33 cellular contexts compared by ENCODE assay signal in genomic region chr7:124965553-124965952, GRCh38.
"Had no signal": no experiment of that assay in that cellular context is flagged by ENCODE, and none has a peak within 500 bp of the region (broad histone marks: within the 10 kb centered on the region; RNA-seq: fewer than 3 reads in every experiment).

No MANE protein-coding gene starts in this region.

- FAIRE-seq: bronchial epithelial cell, TTC549 had no signal

- H3K27ac ChIP-seq: adrenal gland, ascending aorta, cardiac muscle cell, VCaP had no signal

- H3K27me3 ChIP-seq: adrenal gland, ascending aorta, cardiac muscle cell had no signal

- H3K9me3 ChIP-seq: adrenal gland, ascending aorta had no signal

- H3K36me3 ChIP-seq: adrenal gland, ascending aorta, cardiac muscle cell had no signal

- DNase-seq: activated B cell treated with CpG ODN at 0.5 μM for 24 hours; activated CD4-positive, alpha-beta memory T cell treated with anti-CD3 and anti-CD28 coated beads for 36 hours; activated CD4-positive, alpha-beta T cell treated with anti-CD3 and anti-CD28 coated beads for 4 hours; activated CD4-positive, alpha-beta T cell treated with anti-CD3 and anti-CD28 coated beads, Interleukin-2, amount 10 ng/mL, durations not matched to agents 24 days and 14 days; activated CD4-positive, alpha-beta T cell treated with anti-CD3 and anti-CD28 coated beads, Interleukin-2, amount 50 U/mL, for 1 hour; activated CD4-positive, alpha-beta T cell treated with anti-CD3 and anti-CD28 coated beads, Interleukin-2, amount 50 U/mL, for 4 hours; activated CD4-positive, CD25-positive, alpha-beta regulatory T cell treated with anti-CD3 and anti-CD28 coated beads, Interleukin-2, amount 50 U/mL, for 72 hours; activated CD8-positive, alpha-beta memory T cell treated with anti-CD3 and anti-CD28 coated beads, Interleukin-2, amount 50 U/mL, for 4 hours; activated CD8-positive, alpha-beta T cell treated with anti-CD3 and anti-CD28 coated beads for 36 hours; activated effector memory CD4-positive, alpha-beta T cell treated with anti-CD3 and anti-CD28 coated beads, Interleukin-2, amount 50 U/mL, for 16 hours; activated gamma-delta T cell treated with Interleukin-2 at 50 U/mL for 16 hours; activated naive CD4-positive, alpha-beta T cell; activated naive CD4-positive, alpha-beta T cell treated with anti-CD3 and anti-CD28 coated beads for 36 hours; activated naive CD4-positive, alpha-beta T cell treated with anti-CD3 and anti-CD28 coated beads, Interleukin-2, amount 50 U/mL, for 16 hours; activated naive CD8-positive, alpha-beta T cell treated with anti-CD3 and anti-CD28 coated beads for 36 hours; activated T-cell treated with anti-CD3 and anti-CD28 coated beads for 4 hours; activated T-cell treated with anti-CD3 and anti-CD28 coated beads, Interleukin-2, amount 50 U/mL, for 1 hour; activated T-cell treated with anti-CD3 and anti-CD28 coated beads, Interleukin-2, amount 50 U/mL, for 4 hours; activated T-cell treated with anti-CD3 and anti-CD28 coated beads, Interleukin-2, amount 50 U/mL, for 72 hours; adrenal gland; amniotic stem cell; caudate nucleus; cerebellar nuclear complex; T-helper 1 cell; T-helper 2 cell; T-helper 9 cell had no signal

- H3K4me3 ChIP-seq: adrenal gland, ascending aorta, cardiac muscle cell had no signal

- H3K4me1 ChIP-seq: adrenal gland, ascending aorta had no signal

- ATAC-seq: activated CD8-positive, alpha-beta T cell treated with anti-CD3 and anti-CD28 coated beads for 36 hours; activated naive CD4-positive, alpha-beta T cell treated with anti-CD3 and anti-CD28 coated beads, Interleukin-2, amount 50 U/mL, for 72 hours; activated T-cell treated with anti-CD3 and anti-CD28 coated beads, Interleukin-2, amount 50 U/mL, for 4 hours; activated T-cell treated with anti-CD3 and anti-CD28 coated beads, Interleukin-2, amount 50 U/mL, for 72 hours; activated T-helper 17 cell treated with anti-CD3 and anti-CD28 coated beads, Interleukin-2, amount 50 U/mL, for 72 hours had no signal
